In the genomic region with DNA sequence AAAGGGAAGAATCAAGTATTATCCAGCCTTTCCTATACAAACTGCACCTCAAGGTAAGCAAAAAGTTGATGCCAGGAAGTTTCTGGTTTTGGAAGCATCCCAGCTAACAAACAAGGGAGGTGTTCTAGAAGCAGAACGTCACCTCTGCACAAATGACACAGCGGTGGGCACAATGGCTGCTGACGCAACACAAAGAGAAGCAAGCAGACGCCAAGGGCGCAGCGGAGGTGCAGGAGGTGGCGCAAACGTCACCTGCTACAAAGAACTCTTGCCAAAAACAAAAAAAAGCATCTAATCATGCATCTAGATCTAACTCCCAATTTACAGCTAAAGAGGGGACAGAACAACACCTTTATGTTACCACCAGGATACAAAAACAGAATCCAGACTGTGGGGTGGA, we compare ENCODE assay signal across 21 cellular contexts.
"Had no signal": no experiment of that assay in that cellular context is flagged by ENCODE, and none has a peak within 500 bp of the region (broad histone marks: within the 10 kb centered on the region; RNA-seq: fewer than 3 reads in every experiment).

No MANE protein-coding gene starts in this region.

- H3K27ac ChIP-seq: KMS-11, RWPE1, SJSA1, SK-N-MC had no signal

- H3K9ac ChIP-seq: KMS-11 had no signal

- ATAC-seq: HepG2, K562 had no signal

- H3K4me2 ChIP-seq: KMS-11 had no signal

- H3K4me3 Mint-ChIP-seq: IgD-negative memory B cell had no signal

- H3K4me3 ChIP-seq: K562, SJSA1, SK-N-MC had no signal

- H3K36me3 ChIP-seq: SJSA1 had no signal

- H3K27me3 Mint-ChIP-seq: IgD-negative memory B cell had no signal

- H3K27me3 ChIP-seq: SJSA1 had no signal

- H3K9me3 ChIP-seq: SJSA1 had no signal

- DNase-seq: Kasumi-1, MV-4-11, NCI-H1048, NCI-H1105, NCI-H1417, NCI-H1436 treated with DMSO at 0.1 percent for 48 hours, NCI-H1694, NCI-H187 treated with DMSO at 0.1 percent for 48 hours, NCI-H2029 treated with DMSO at 0.1 percent for 48 hours, NCI-H2171 treated with DMSO at 0.1 percent for 48 hours, NCI-H524, NCI-H526 treated with DMSO at 0.1 percent for 48 hours, NCI-H748 treated with DMSO at 0.1 percent for 48 hours, SHP77 treated with DMSO at 0.1 percent for 48 hours had no signal

- H3K9me3 Mint-ChIP-seq: IgD-negative memory B cell had no signal

- FAIRE-seq: HepG2, K562 had no signal

- H3K4me1 ChIP-seq: SJSA1 had no signal
